ENCODE assay signal across 20 cellular contexts in the genomic region with DNA sequence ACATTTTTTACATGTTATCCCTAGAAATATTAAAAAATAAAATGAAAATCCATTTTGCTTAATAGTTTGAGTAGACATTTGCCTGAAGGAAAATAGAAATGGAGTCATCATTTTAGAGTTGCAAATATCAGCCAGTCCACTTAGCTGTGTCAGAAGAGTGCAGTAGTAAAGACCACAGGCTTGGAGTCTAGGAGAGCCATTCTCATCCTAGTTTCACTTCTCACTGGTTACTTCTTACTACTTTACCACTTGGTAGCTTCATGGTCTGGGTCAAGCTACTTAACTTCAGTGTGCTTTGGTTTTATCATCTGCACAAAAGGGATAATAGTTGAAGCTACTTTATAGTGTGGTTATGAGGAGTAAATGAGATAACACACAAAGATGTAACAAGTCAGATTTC.
"Had no signal": no experiment of that assay in that cellular context is flagged by ENCODE, and none has a peak within 500 bp of the region (broad histone marks: within the 10 kb centered on the region; RNA-seq: fewer than 3 reads in every experiment).

No MANE protein-coding gene starts in this region.

- H3K27me3 Mint-ChIP-seq: stimulated activated memory B cell treated with anti-CD40 and anti-IgM and Interleukin-4, amounts not matched to agents 10 μg/mL and 1 μg/mL and 100 μg/mL, for 72 hours; stimulated activated naive CD8-positive, alpha-beta T cell treated with anti-CD3 and anti-CD28 coated beads, Interleukin-15, Interleukin-2, amounts not matched to agents 100 ng/mL and 50 ng/mL, for 24 hours had no signal

- H3K27ac Mint-ChIP-seq: endodermal cell; naive thymus-derived CD4-positive, alpha-beta T cell; stimulated activated memory B cell treated with anti-CD40 and anti-IgM and Interleukin-4, amounts not matched to agents 10 μg/mL and 1 μg/mL and 100 μg/mL, for 72 hours; stimulated activated naive CD8-positive, alpha-beta T cell treated with anti-CD3 and anti-CD28 coated beads, Interleukin-15, Interleukin-2, amounts not matched to agents 100 ng/mL and 50 ng/mL, for 24 hours had no signal

- H3K4me3 ChIP-seq: heart left ventricle, psoas muscle, right lobe of liver, spleen, tibial artery, upper lobe of left lung, uterus had no signal

- DNase-seq: dermis blood vessel endothelial cell; endodermal cell; erythroblast; heart left ventricle; hippocampal formation; left colon; left ventricle myocardium superior; naive thymus-derived CD4-positive, alpha-beta T cell; psoas muscle; retina; right lobe of liver; spleen; stimulated activated CD4-positive, alpha-beta T cell treated with anti-CD3 and anti-CD28 coated beads, Interleukin-15, amount 100 ng/mL, for 24 hours; stimulated activated CD4-positive, alpha-beta T cell treated with anti-CD3 and anti-CD28 coated beads, Interleukin-1b, Interleukin-23, amount 100 ng/mL, for 48 hours; stimulated activated CD4-positive, alpha-beta T cell treated with anti-CD3 and anti-CD28 coated beads, Interleukin-4, amount 100 ng/mL, for 24 hours; tibial artery; upper lobe of left lung; uterus had no signal

- ATAC-seq: left colon; naive thymus-derived CD4-positive, alpha-beta T cell; psoas muscle; right lobe of liver; stimulated activated memory B cell treated with anti-CD40 and anti-IgM and Interleukin-4, amounts not matched to agents 10 μg/mL and 1 μg/mL and 100 μg/mL, for 72 hours had no signal

- H3K4me1 Mint-ChIP-seq: naive thymus-derived CD4-positive, alpha-beta T cell; stimulated activated memory B cell treated with anti-CD40 and anti-IgM and Interleukin-4, amounts not matched to agents 10 μg/mL and 1 μg/mL and 100 μg/mL, for 72 hours had no signal

- H3K36me3 Mint-ChIP-seq: naive thymus-derived CD4-positive, alpha-beta T cell; stimulated activated memory B cell treated with anti-CD40 and anti-IgM and Interleukin-4, amounts not matched to agents 10 μg/mL and 1 μg/mL and 100 μg/mL, for 72 hours had no signal

- H3K4me3 Mint-ChIP-seq: endodermal cell; naive thymus-derived CD4-positive, alpha-beta T cell; stimulated activated memory B cell treated with anti-CD40 and anti-IgM and Interleukin-4, amounts not matched to agents 10 μg/mL and 1 μg/mL and 100 μg/mL, for 72 hours; stimulated activated naive CD8-positive, alpha-beta T cell treated with anti-CD3 and anti-CD28 coated beads, Interleukin-15, Interleukin-2, amounts not matched to agents 100 ng/mL and 50 ng/mL, for 24 hours had no signal
